Comparison of ENCODE assay signal across 1 cellular context in the genomic region with DNA sequence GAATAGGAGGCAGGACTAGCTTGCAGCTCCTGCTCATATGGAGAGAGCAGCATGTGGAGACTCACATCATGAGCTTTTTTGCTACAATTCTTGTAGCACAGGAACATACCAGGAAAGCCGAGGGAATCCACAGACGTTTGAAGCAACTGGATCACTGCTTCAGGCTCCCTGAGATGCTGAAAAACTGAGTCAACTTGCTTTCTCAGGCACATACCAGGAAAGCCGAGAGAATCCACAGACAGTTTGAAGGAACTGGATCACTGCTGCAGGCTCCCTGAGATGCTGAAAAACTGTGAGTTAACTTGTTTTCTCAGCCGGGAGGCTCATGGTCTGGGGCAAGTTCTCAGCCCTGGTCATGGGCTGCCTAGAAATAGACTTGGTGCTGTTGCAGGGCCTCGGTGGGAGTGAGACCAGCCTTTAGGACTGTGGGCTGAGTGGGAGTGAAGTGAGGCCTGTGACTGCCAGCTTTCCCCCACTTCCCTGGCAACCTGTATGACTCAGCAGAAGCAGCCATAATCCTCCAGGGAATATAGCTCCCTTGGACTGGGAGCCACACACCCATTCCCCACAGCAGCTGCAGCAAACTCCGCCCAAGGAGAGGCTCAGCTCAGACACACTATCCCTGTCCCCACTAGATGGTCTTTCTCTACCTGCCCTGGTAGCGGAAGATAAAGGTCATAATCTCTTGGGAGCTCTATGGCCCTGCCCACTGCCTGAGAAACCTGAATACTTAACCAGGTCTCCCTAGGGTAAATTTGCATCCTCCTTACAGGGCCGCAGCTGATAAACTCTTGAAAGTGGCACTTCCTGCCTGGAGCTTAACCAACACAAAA.
TF ChIP-seq lines count a peak whose summit lies in the region.

No MANE protein-coding gene starts in this region.

TF ChIP-seq in GM23338, 12 proteins besides CTCF, POLR2A, EP300 and RAD21 (continued from another document):
- TF ChIP-seq, protein P1, sequence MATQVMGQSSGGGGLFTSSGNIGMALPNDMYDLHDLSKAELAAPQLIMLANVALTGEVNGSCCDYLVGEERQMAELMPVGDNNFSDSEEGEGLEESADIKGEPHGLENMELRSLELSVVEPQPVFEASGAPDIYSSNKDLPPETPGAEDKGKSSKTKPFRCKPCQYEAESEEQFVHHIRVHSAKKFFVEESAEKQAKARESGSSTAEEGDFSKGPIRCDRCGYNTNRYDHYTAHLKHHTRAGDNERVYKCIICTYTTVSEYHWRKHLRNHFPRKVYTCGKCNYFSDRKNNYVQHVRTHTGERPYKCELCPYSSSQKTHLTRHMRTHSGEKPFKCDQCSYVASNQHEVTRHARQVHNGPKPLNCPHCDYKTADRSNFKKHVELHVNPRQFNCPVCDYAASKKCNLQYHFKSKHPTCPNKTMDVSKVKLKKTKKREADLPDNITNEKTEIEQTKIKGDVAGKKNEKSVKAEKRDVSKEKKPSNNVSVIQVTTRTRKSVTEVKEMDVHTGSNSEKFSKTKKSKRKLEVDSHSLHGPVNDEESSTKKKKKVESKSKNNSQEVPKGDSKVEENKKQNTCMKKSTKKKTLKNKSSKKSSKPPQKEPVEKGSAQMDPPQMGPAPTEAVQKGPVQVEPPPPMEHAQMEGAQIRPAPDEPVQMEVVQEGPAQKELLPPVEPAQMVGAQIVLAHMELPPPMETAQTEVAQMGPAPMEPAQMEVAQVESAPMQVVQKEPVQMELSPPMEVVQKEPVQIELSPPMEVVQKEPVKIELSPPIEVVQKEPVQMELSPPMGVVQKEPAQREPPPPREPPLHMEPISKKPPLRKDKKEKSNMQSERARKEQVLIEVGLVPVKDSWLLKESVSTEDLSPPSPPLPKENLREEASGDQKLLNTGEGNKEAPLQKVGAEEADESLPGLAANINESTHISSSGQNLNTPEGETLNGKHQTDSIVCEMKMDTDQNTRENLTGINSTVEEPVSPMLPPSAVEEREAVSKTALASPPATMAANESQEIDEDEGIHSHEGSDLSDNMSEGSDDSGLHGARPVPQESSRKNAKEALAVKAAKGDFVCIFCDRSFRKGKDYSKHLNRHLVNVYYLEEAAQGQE (IDR thresholded peaks at IDR 0.05; ENCODE audit: unreplicated experiment): no peak
- no peak for TF ChIP-seq CREB1 (CRISPR knock-in tag; IDR thresholded peaks at IDR 0.05; ENCODE audit: low read depth)
- TF ChIP-seq EZH2phosphoT487 (IDR thresholded peaks at IDR 0.05; ENCODE audit: unreplicated experiment): no peak
- TF ChIP-seq, protein P2, sequence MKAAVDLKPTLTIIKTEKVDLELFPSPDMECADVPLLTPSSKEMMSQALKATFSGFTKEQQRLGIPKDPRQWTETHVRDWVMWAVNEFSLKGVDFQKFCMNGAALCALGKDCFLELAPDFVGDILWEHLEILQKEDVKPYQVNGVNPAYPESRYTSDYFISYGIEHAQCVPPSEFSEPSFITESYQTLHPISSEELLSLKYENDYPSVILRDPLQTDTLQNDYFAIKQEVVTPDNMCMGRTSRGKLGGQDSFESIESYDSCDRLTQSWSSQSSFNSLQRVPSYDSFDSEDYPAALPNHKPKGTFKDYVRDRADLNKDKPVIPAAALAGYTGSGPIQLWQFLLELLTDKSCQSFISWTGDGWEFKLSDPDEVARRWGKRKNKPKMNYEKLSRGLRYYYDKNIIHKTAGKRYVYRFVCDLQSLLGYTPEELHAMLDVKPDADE (IDR thresholded peaks at IDR 0.05): no peak
- TF ChIP-seq JUNB (IDR thresholded peaks at IDR 0.05; ENCODE audit: unreplicated experiment): no peak
- no peak for TF ChIP-seq STAT1 (IDR thresholded peaks at IDR 0.05; ENCODE audit: unreplicated experiment)
- TF ChIP-seq ZNF114 (CRISPR knock-in tag; IDR thresholded peaks at IDR 0.05): no peak
- no peak for TF ChIP-seq POLR2AphosphoS5 (IDR thresholded peaks at IDR 0.05; ENCODE audit: low read depth)
TF ChIP-seq in GM23338: peak in this region for 0.
